ENCODE assay signal across 12 cellular contexts in genomic region chr1:243944429-243945160, GRCh38.
A peak's percentile ranks its signal among the peaks of the same experiment; 100 is the strongest.
DNase-seq lines count a peak whose midpoint lies in the region; ATAC-seq, FAIRE-seq and TF ChIP-seq lines count a peak whose summit lies in the region.
"Had no signal": no experiment of that assay in that cellular context is flagged by ENCODE, and none has a peak within 500 bp of the region (broad histone marks: within the 10 kb centered on the region; RNA-seq: fewer than 3 reads in every experiment).

No MANE protein-coding gene starts in this region.

- dilution Hi-C loops in endothelial cell of umbilical vein (cut with MboI; ENCODE audit: extremely low pct_ligation_motif_present, low sequenced_read_pairs) = no loop called here

- no peak overlapping the region for H3K27ac ChIP-seq in endothelial cell of umbilical vein (ENCODE audit: insufficient read depth, low read depth, low read length)
- no peak overlapping the region for H3K27ac ChIP-seq in OCI-LY7 (ENCODE audit: low read depth, low read length, poor library complexity, severe bottlenecking)
- H3K27ac ChIP-seq: left ventricle myocardium inferior had no signal

- TF ChIP-seq CTCF in GM12865 (IDR thresholded peaks at IDR 0.05; ENCODE audit: insufficient read depth, low read depth, low read length, missing control alignments) (no peak), endothelial cell of umbilical vein (IDR thresholded peaks at IDR 0.05; ENCODE audit: extremely low read depth in 1 of 2, insufficient read depth in 1 of 2, low read depth in 1 of 2, low read length in 2 of 2) (no peak), OCI-LY7 (conservative IDR thresholded peaks at IDR 0.05; ENCODE audit: low read length) (no peak)

- POLR2A ChIA-PET in endothelial cell of umbilical vein (lab: Charles Lee) = no interaction called here
- POLR2A ChIA-PET in OCI-LY7 (lab: Charles Lee) = no interaction called here

- H3K9me3 ChIP-seq in endothelial cell of umbilical vein (replicated peaks; ENCODE audit: control insufficient read depth, insufficient read depth, low read length) (no peaks in the 10 kb centered on the region), OCI-LY7 (ENCODE audit: low read length) (no peaks in the 10 kb centered on the region)
- H3K9me3 ChIP-seq: left ventricle myocardium inferior, MG63 had no signal

- H3K9me1 ChIP-seq in endothelial cell of umbilical vein (replicated peaks; ENCODE audit: control insufficient read depth, extremely low read depth, insufficient read depth, low read length) = no peaks in the 10 kb centered on the region

- H3K9ac ChIP-seq in endothelial cell of umbilical vein (replicated peaks; ENCODE audit: extremely low read depth, insufficient read depth, low read length) = no peak overlapping the region

- BruUV-seq in endothelial cell of umbilical vein (replicated peaks; lab: Mats Ljungman, UMichigan) = no TSS peak
- no TSS peak for BruUV-seq in OCI-LY7 (replicated peaks; lab: Mats Ljungman, UMichigan)

- ATAC-seq in HG03175 (IDR thresholded peaks at IDR 0.05; ENCODE audit: unreplicated experiment) = no peak

- DNase-seq in GM12865 (ENCODE audit: low read depth) (peak; percentile 25), endothelial cell of umbilical vein (ENCODE audit: low read depth, low spot score) (peak; percentile 28), lung microvascular endothelial cell (ENCODE audit: low read depth in 2 of 2) (peak; percentile 14 to 50), OCI-LY7 (ENCODE audit: low spot score) (no peak), NAMALWA (ENCODE audit: low spot score) (no peak)
- no peak for DNase-seq in activated CD4-positive, CD25-positive, alpha-beta regulatory T cell treated with anti-CD3 and anti-CD28 coated beads, Interleukin-2, amount 50 U/mL, for 72 hours
- DNase-seq: COR-L47, left ventricle myocardium inferior, MG63, T-helper 9 cell had no signal

- intact Hi-C loops in endothelial cell of umbilical vein (cut with micrococcal nuclease) (no loop called here), OCI-LY7 (cut with micrococcal nuclease; ENCODE audit: unreplicated experiment) (no loop called here)

- no peak overlapping the region for H3K4me3 ChIP-seq in GM12865 (ENCODE audit: low read depth, low read length)
- H3K4me3 ChIP-seq in endothelial cell of umbilical vein (replicated peaks in 1 of 3; ENCODE audit: insufficient read depth in 1 of 3, low read depth in 1 of 3, low read length in 3 of 3) = no peak overlapping the region
- no peak overlapping the region for H3K4me3 ChIP-seq in OCI-LY7 (ENCODE audit: low read depth, low read length, poor library complexity, severe bottlenecking)
- H3K4me3 ChIP-seq: left ventricle myocardium inferior, MG63 had no signal

- peaks cover 7% of the 10 kb centered on the region for H3K4me1 ChIP-seq in endothelial cell of umbilical vein (ENCODE audit: control insufficient read depth, extremely low read depth, insufficient read depth, low read length)
- no peaks in the 10 kb centered on the region for H3K4me1 ChIP-seq in OCI-LY7 (ENCODE audit: insufficient read depth, low read length, poor library complexity, severe bottlenecking)
- H3K4me1 ChIP-seq: left ventricle myocardium inferior had no signal

- H4K20me1 ChIP-seq in endothelial cell of umbilical vein (replicated peaks; ENCODE audit: control insufficient read depth, extremely low read depth, insufficient read depth, low read length) = no peaks in the 10 kb centered on the region
- no peaks in the 10 kb centered on the region for H4K20me1 ChIP-seq in OCI-LY7 (ENCODE audit: insufficient read depth, low read length)

- no peak for FAIRE-seq in endothelial cell of umbilical vein (lab: Jason Lieb, UNC)

- H3K79me2 ChIP-seq in endothelial cell of umbilical vein (ENCODE audit: control insufficient read depth, insufficient read depth, low read length) = no peaks in the 10 kb centered on the region
- no peaks in the 10 kb centered on the region for H3K79me2 ChIP-seq in OCI-LY7 (ENCODE audit: insufficient read depth, low read depth, low read length)

- H3K27me3 ChIP-seq in endothelial cell of umbilical vein (ENCODE audit: control insufficient read depth in 2 of 2, insufficient read depth in 2 of 2, low read length in 2 of 2) = no peaks in the 10 kb centered on the region

- no peak overlapping the region for H2AFZ ChIP-seq in endothelial cell of umbilical vein (ENCODE audit: low read depth, low read length)
- H2AFZ ChIP-seq in OCI-LY7 (ENCODE audit: low read length) = no peak overlapping the region

- H3K9me2 ChIP-seq in OCI-LY7 (ENCODE audit: insufficient read depth, low read length) = no peaks in the 10 kb centered on the region

- TF ChIP-seq POLR2A in endothelial cell of umbilical vein (IDR thresholded peaks at IDR 0.05; ENCODE audit: low read depth, low read length) = no peak

- H3K36me3 ChIP-seq in endothelial cell of umbilical vein (ENCODE audit: control insufficient read depth in 2 of 2, extremely low read depth in 1 of 2, insufficient read depth in 2 of 2, low read length in 2 of 2) = no peaks in the 10 kb centered on the region
- H3K36me3 ChIP-seq in OCI-LY7 (ENCODE audit: insufficient read depth, low read length) = no peaks in the 10 kb centered on the region
- H3K36me3 ChIP-seq: left ventricle myocardium inferior, MG63 had no signal

- CTCF ChIA-PET in endothelial cell of umbilical vein (lab: Charles Lee) (interaction anchor here (2.2 kb wide), 1 partner anchor 19 kb away, joined by 11 read pairs; no protein-coding TSS in a partner anchor), OCI-LY7 (lab: Charles Lee; ENCODE audit: unreplicated experiment) (no interaction called here)

- H3K4me2 ChIP-seq in endothelial cell of umbilical vein (ENCODE audit: insufficient read depth, low read length) (no peak overlapping the region), OCI-LY7 (ENCODE audit: low read length) (no peak overlapping the region)

TF ChIP-seq in PFSK-1, 5 proteins besides CTCF, POLR2A, EP300 and RAD21:
- TF ChIP-seq FOXP2 (optimal IDR thresholded peaks at IDR 0.05; ENCODE audit: borderline replicate concordance, extremely low read depth, extremely low read length, insufficient read depth) (no peak), REST (IDR thresholded peaks at IDR 0.05; ENCODE audit: insufficient read depth in 1 of 2, low read depth in 2 of 2, low read length in 2 of 2) (peak; percentile 59 to 91; a peak in 3 of 4 replicates)
TF ChIP-seq in PFSK-1: peak in this region for 1.

TF ChIP-seq in endothelial cell of umbilical vein, 7 proteins besides CTCF, POLR2A, EP300 and RAD21:
- TF ChIP-seq MAX (IDR thresholded peaks at IDR 0.05; ENCODE audit: insufficient read depth, insufficient read length) (no peak), GATA2 (IDR thresholded peaks at IDR 0.05; ENCODE audit: insufficient read depth, insufficient read length, low read depth, low read length) (no peak), FOS (IDR thresholded peaks at IDR 0.05; ENCODE audit: borderline replicate concordance, insufficient read depth, low read length) (no peak), MYC (IDR thresholded peaks at IDR 0.05; ENCODE audit: low read depth, low read length) (no peak), JUN (IDR thresholded peaks at IDR 0.05; ENCODE audit: borderline replicate concordance, insufficient read depth, insufficient read length, low read depth) (no peak), POLR2AphosphoS5 (IDR thresholded peaks at IDR 0.05; ENCODE audit: insufficient read depth, low read depth, low read length) (no peak), EZH2 (IDR thresholded peaks at IDR 0.05; ENCODE audit: borderline replicate concordance, low read depth, low read length, severe bottlenecking) (no peak)

Comparison
In these comparisons a context has a peak if more than half of its experiments do, and no peak if none do; other contexts are left out.
1. DNase-seq: peak in GM12865 (single experiment), endothelial cell of umbilical vein (single experiment) and lung microvascular endothelial cell (2 of 2); none in OCI-LY7 (single experiment), NAMALWA (single experiment) and activated CD4-positive, CD25-positive, alpha-beta regulatory T cell treated with anti-CD3 and anti-CD28 coated beads, Interleukin-2, amount 50 U/mL, for 72 hours (single experiment).